In genomic region chr20:22827916-22828315, GRCh38 we compare ENCODE assay signal across 25 cellular contexts.
"Had no signal": no experiment of that assay in that cellular context is flagged by ENCODE, and none has a peak within 500 bp of the region (broad histone marks: within the 10 kb centered on the region; RNA-seq: fewer than 3 reads in every experiment).

No MANE protein-coding gene starts in this region.

- H3K36me3 ChIP-seq: left lung, lower lobe of right lung, ovary, right lobe of liver, tibial nerve, uterus had no signal

- H3K27me3 Mint-ChIP-seq: activated B cell treated with CpG ODN at 0.5 μM for 24 hours; activated CD8-positive, alpha-beta T cell treated with anti-CD3 and anti-CD28 coated beads for 36 hours; activated T-helper 17 cell treated with anti-CD3 and anti-CD28 coated beads, Interleukin-2, amount 50 U/mL, for 72 hours; central memory CD8-positive, alpha-beta T cell; natural killer cell treated with Interleukin-12 subunit alpha and Interleukin-12 subunit beta and Interleukin-15 and Interleukin-18, amount 100 ng/mL, for 72 hours had no signal

- H3K4me1 Mint-ChIP-seq: activated B cell treated with CpG ODN at 0.5 μM for 24 hours; activated T-helper 17 cell treated with anti-CD3 and anti-CD28 coated beads, Interleukin-2, amount 50 U/mL, for 72 hours; central memory CD8-positive, alpha-beta T cell had no signal

- ATAC-seq: activated CD8-positive, alpha-beta T cell treated with anti-CD3 and anti-CD28 coated beads for 36 hours; activated T-cell treated with anti-CD3 and anti-CD28 coated beads, Interleukin-2, amount 50 U/mL, for 4 hours; activated T-helper 17 cell treated with anti-CD3 and anti-CD28 coated beads, Interleukin-2, amount 50 U/mL, for 72 hours; left lung; mucosa of descending colon; right lobe of liver had no signal

- H3K27ac Mint-ChIP-seq: activated B cell treated with CpG ODN at 0.5 μM for 24 hours; activated CD8-positive, alpha-beta T cell treated with anti-CD3 and anti-CD28 coated beads for 36 hours; activated T-helper 17 cell treated with anti-CD3 and anti-CD28 coated beads, Interleukin-2, amount 50 U/mL, for 72 hours; dendritic cell treated with granulocyte-macrophage colony-stimulating factor and Interleukin-4, amounts not matched to agents 40 ng/mL and 50 ng/mL, for 4 days; natural killer cell treated with Interleukin-12 subunit alpha and Interleukin-12 subunit beta and Interleukin-15 and Interleukin-18, amount 100 ng/mL, for 72 hours; progenitor cell of endocrine pancreas; T-helper 2 cell treated with Interferon-gamma antibody and Interleukin-4, amounts not matched to agents 5 μg/mL and 100 μg/mL, for 36 hours had no signal

- DNase-seq: activated B cell treated with CpG ODN at 0.5 μM for 24 hours; activated CD4-positive, alpha-beta T cell treated with anti-CD3 and anti-CD28 coated beads, Interleukin-2, amount 50 U/mL, for 1 hour; activated CD8-positive, alpha-beta T cell treated with anti-CD3 and anti-CD28 coated beads for 36 hours; activated gamma-delta T cell treated with Interleukin-2 at 50 U/mL for 16 hours; activated naive CD4-positive, alpha-beta T cell treated with anti-CD3 and anti-CD28 coated beads, Interleukin-2, amount 50 U/mL, for 16 hours; activated T-cell treated with anti-CD3 and anti-CD28 coated beads, Interleukin-2, amount 50 U/mL, for 4 hours; amygdala; effector CD4-positive, alpha-beta T cell; head of caudate nucleus; left lung; lower lobe of right lung; mucosa of descending colon; ovary; right lobe of liver; stimulated activated CD4-positive, alpha-beta T cell treated with anti-CD3 and anti-CD28 coated beads, Interleukin-2, amount 100 ng/mL, for 48 hours; stimulated activated naive CD4-positive, alpha-beta T cell treated with Interleukin-2 at 50 U/mL for 16 hours; T-helper 1 cell; uterus had no signal

- H3K4me3 ChIP-seq: left lung, lower lobe of right lung, mucosa of descending colon, ovary, right lobe of liver, tibial nerve, uterus had no signal

- H3K9me3 Mint-ChIP-seq: activated B cell treated with CpG ODN at 0.5 μM for 24 hours; activated CD8-positive, alpha-beta T cell treated with anti-CD3 and anti-CD28 coated beads for 36 hours; activated T-cell treated with anti-CD3 and anti-CD28 coated beads, Interleukin-2, amount 50 U/mL, for 4 hours; activated T-helper 17 cell treated with anti-CD3 and anti-CD28 coated beads, Interleukin-2, amount 50 U/mL, for 72 hours; central memory CD8-positive, alpha-beta T cell; dendritic cell treated with granulocyte-macrophage colony-stimulating factor and Interleukin-4, amounts not matched to agents 40 ng/mL and 50 ng/mL, for 4 days; natural killer cell treated with Interleukin-12 subunit alpha and Interleukin-12 subunit beta and Interleukin-15 and Interleukin-18, amount 100 ng/mL, for 72 hours; T-helper 2 cell treated with Interferon-gamma antibody and Interleukin-4, amounts not matched to agents 5 μg/mL and 100 μg/mL, for 36 hours had no signal

- H3K36me3 Mint-ChIP-seq: natural killer cell treated with Interleukin-12 subunit alpha and Interleukin-12 subunit beta and Interleukin-15 and Interleukin-18, amount 100 ng/mL, for 72 hours had no signal

- H3K27me3 ChIP-seq: left lung, ovary, right lobe of liver, tibial nerve, uterus had no signal

- H3K4me3 Mint-ChIP-seq: activated B cell treated with CpG ODN at 0.5 μM for 24 hours; activated CD8-positive, alpha-beta T cell treated with anti-CD3 and anti-CD28 coated beads for 36 hours; activated T-cell treated with anti-CD3 and anti-CD28 coated beads, Interleukin-2, amount 50 U/mL, for 4 hours; activated T-helper 17 cell treated with anti-CD3 and anti-CD28 coated beads, Interleukin-2, amount 50 U/mL, for 72 hours; central memory CD8-positive, alpha-beta T cell; dendritic cell treated with granulocyte-macrophage colony-stimulating factor and Interleukin-4, amounts not matched to agents 40 ng/mL and 50 ng/mL, for 4 days; natural killer cell treated with Interleukin-12 subunit alpha and Interleukin-12 subunit beta and Interleukin-15 and Interleukin-18, amount 100 ng/mL, for 72 hours; T-helper 2 cell treated with Interferon-gamma antibody and Interleukin-4, amounts not matched to agents 5 μg/mL and 100 μg/mL, for 36 hours had no signal

- H3K27ac ChIP-seq: left lung, lower lobe of right lung, ovary, right lobe of liver, tibial nerve, uterus had no signal

- H3K4me1 ChIP-seq: left lung, lower lobe of right lung, right lobe of liver, tibial nerve, uterus had no signal
